In the genomic region with DNA sequence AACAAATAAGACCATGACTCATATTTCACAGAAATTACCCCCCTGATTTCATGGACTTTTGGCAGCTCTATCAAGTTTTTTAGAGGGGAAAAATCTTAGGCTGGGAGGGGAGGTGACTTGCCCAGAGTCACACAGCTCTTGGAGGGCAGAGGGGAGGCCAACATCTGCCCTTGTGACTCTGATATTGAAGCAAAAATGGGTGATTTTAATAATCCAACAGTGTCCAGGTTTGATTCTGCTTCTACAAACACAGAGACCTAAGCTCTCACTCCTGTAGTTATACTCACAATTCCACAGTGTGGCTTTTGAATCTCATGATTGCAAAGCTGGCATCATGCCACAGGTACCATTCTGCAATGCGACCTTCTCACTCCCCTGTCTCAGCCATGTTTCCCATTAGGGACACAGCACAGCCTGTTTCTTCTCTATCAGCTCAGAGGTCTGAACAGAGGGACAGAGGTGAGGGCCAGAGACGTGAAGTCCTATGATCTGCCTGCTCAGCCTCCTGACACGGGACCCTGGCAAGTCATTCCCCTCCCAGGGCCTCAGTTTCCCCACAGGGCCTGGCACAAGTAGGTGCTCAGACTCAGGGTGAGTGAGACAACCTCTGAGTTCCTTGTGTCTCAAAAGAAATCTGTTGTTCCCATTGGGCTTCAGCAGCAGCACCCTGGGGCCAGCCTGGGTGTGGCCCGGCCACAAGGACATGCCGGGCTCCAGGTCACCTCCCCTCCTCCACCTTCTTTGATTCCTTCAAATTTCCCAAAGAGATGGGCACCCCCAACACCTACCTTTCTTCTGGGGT, we compare ENCODE assay signal across 8 cellular contexts. TPM values are rescaled to one million over a fixed set of nuclear protein-coding genes. Genes with fewer than 3 reads are reported as not detected.
DNase-seq lines count a peak whose midpoint lies in the region; ATAC-seq, FAIRE-seq and TF ChIP-seq lines count a peak whose summit lies in the region.

No MANE protein-coding gene starts in this region.

- 0% methylated on average over 2 of the region's 5 CpGs for whole genome bisulfite sequencing in HepG2 (ENCODE audit: low lambda C conversion rate)
- 16% methylated on average over 5 of the region's 5 CpGs for WGBS in thyroid gland, 2 donors

- peak overlapping the region; percentile 97 for H3K4me3 Mint-ChIP-seq in MCF 10A (ENCODE audit: unreplicated experiment)

- ATAC-seq in HepG2 (peak; percentile 33), GM18858 (IDR thresholded peaks at IDR 0.05; ENCODE audit: unreplicated experiment) (no peak), HG03469 (IDR thresholded peaks at IDR 0.05; ENCODE audit: unreplicated experiment) (no peak)

- POLR2A ChIA-PET in MCF 10A (lab: Yijun Ruan, JAX) = interaction anchor here (0.8 to 2.6 kb wide), 15 partner anchors 12 to 243 kb away, joined by 3 to 7 read pairs (median 3); a partner anchor contains a TSS
- POLR2A ChIA-PET in HepG2 (lab: Yijun Ruan, JAX) = interaction anchor here (0.9 to 6.1 kb wide), 11 partner anchors 13 to 266 kb away, joined by 3 to 102 read pairs (median 5); a partner anchor contains a TSS

- intact Hi-C loops in MCF 10A (cut with micrococcal nuclease) = loop anchor here (1.0 to 5.0 kb wide), 2 partner anchors 41 to 93 kb away; no protein-coding TSS in a partner anchor
- intact Hi-C loops in HepG2 (cut with micrococcal nuclease; ENCODE audit: unreplicated experiment) = loop anchor here (2.0 to 5.0 kb wide), 2 partner anchors 36 to 38 kb away; a partner anchor contains a TSS
- intact Hi-C loops in thyroid gland (cut with DNase I) = loop anchor here (5.0 kb wide), 1 partner anchor 49 kb away; no protein-coding TSS in a partner anchor

- H3K79me2 ChIP-seq in HepG2 (ENCODE audit: insufficient read depth, low read length) = peaks cover 48% of the 10 kb centered on the region

- H3K36me3 Mint-ChIP-seq in MCF 10A (ENCODE audit: insufficient read depth, unreplicated experiment) = peaks cover 33% of the 10 kb centered on the region

- DNase-seq in GM12892 (ENCODE audit: insufficient read length) = no peak
- DNase-seq in MG63 = no peak
- DNase-seq in MCF 10A (ENCODE audit: unreplicated experiment) = peak; percentile 13
- no peak for DNase-seq in HepG2 (ENCODE audit: low spot score)
- peak; percentile 50 to 52 for DNase-seq in thyroid gland
- DNase-seq in HK-2 (ENCODE audit: unreplicated experiment) = no peak

- H3K27me3 Mint-ChIP-seq in MCF 10A (ENCODE audit: insufficient read depth, unreplicated experiment) = no peaks in the 10 kb centered on the region

- FAIRE-seq in GM12892 (lab: Jason Lieb, UNC) = peak; percentile 79
- peak; percentile 75 for FAIRE-seq in HepG2 (lab: Jason Lieb, UNC)

- TF ChIP-seq EP300 in HepG2 (IDR thresholded peaks at IDR 0.05; ENCODE audit: low read depth in 2 of 2, low read length in 2 of 2) (no peak), HepG2 (CRISPR knock-in tag; IDR thresholded peaks at IDR 0.05; ENCODE audit: borderline replicate concordance) (no peak)

- TF ChIP-seq CTCF in MCF 10A (IDR thresholded peaks at IDR 0.05; ENCODE audit: unreplicated experiment) = no peak
- no peak for TF ChIP-seq CTCF in HepG2 (CRISPR knock-in tag; IDR thresholded peaks at IDR 0.05)
- no peak for TF ChIP-seq CTCF in thyroid gland (IDR thresholded peaks at IDR 0.05)

- H3K4me1 ChIP-seq in HepG2 (ENCODE audit: insufficient read depth, low read length) = peaks cover 53% of the 10 kb centered on the region
- H3K4me1 ChIP-seq in thyroid gland = peaks cover 24 to 30% of the 10 kb centered on the region in 2 donors

- TF ChIP-seq POLR2A in GM12892 (IDR thresholded peaks at IDR 0.05; ENCODE audit: low read depth, low read length) = no peak
- no peak for TF ChIP-seq POLR2A in HepG2 (IDR thresholded peaks at IDR 0.05; ENCODE audit: insufficient read depth in 1 of 2, low read depth in 2 of 2, low read length in 2 of 2)
- no peak for TF ChIP-seq POLR2A in thyroid gland (IDR thresholded peaks at IDR 0.05)

- H3K36me3 ChIP-seq in MG63 = peaks cover 35% of the 10 kb centered on the region
- peaks cover 5 to 18% of the 10 kb centered on the region in 2 experiments; a peak in 3 of 5 replicates for H3K36me3 ChIP-seq in HepG2 (replicated peaks in 1 of 2; ENCODE audit: control insufficient read depth in 1 of 2, insufficient read depth in 2 of 2, low read length in 2 of 2)
- no peaks in the 10 kb centered on the region for H3K36me3 ChIP-seq in thyroid gland

- no peak for TF ChIP-seq RAD21 in HepG2 (CRISPR knock-in tag; IDR thresholded peaks at IDR 0.05)

- H3K27ac Mint-ChIP-seq in MCF 10A (ENCODE audit: low read depth, unreplicated experiment) = peak overlapping the region; percentile 97

- H2AFZ ChIP-seq in HepG2 (ENCODE audit: low read length) = no peak overlapping the region

- H3K9ac ChIP-seq in HepG2 (ENCODE audit: insufficient read depth, low read depth, low read length) = peak overlapping the region; percentile 78

- H3K4me3 ChIP-seq in MG63 = peak overlapping the region; percentile 65
- peak overlapping the region; percentile 71 to 94 (median 81) for H3K4me3 ChIP-seq in HepG2 (replicated peaks in 1 of 3; ENCODE audit: insufficient read depth in 1 of 3, low read depth in 2 of 3, low read length in 3 of 3)
- peak overlapping the region; percentile 16 to 45 (median 40) for H3K4me3 ChIP-seq in thyroid gland (replicated peaks in 1 of 3)

- peak overlapping the region; percentile 94 for H3K4me2 ChIP-seq in HepG2 (ENCODE audit: low read depth, low read length)

- H3K27ac ChIP-seq in HepG2 (ENCODE audit: extremely low read length, insufficient read depth, low read length) (peak overlapping the region; percentile 73), thyroid gland (peak overlapping the region; percentile 65 to 92 (median 81))

- H3K9me3 ChIP-seq in MG63 = no peaks in the 10 kb centered on the region
- no peaks in the 10 kb centered on the region for H3K9me3 ChIP-seq in HepG2 (ENCODE audit: low read length)
- H3K9me3 ChIP-seq in thyroid gland = no peaks in the 10 kb centered on the region

- peaks cover 28% of the 10 kb centered on the region for H3K4me1 Mint-ChIP-seq in MCF 10A (ENCODE audit: insufficient read depth, unreplicated experiment)

- H4K20me1 ChIP-seq in HepG2 (ENCODE audit: insufficient read depth, low read length) = 0 out of 2 replicates have a peak, but pooled peaks cover 4% of the 10 kb centered on the region

- in situ Hi-C loops in HepG2 (cut with HindIII; ENCODE audit: extremely low pct_ligation_motif_present, low pct_unique_long_range_greater_than_20kb) = loop anchor here (10.0 kb wide), 1 partner anchor 46 kb away; no protein-coding TSS in a partner anchor

- peaks cover 16% of the 10 kb centered on the region for H3K9me3 Mint-ChIP-seq in MCF 10A (ENCODE audit: unreplicated experiment)

- BruUV-seq in MCF 10A (replicated peaks; lab: Mats Ljungman, UMichigan) (TSS peak; percentile 54), HepG2 (replicated peaks; lab: Mats Ljungman, UMichigan) (TSS peak; percentile 44)

- H3K27me3 ChIP-seq in MG63 = no peaks in the 10 kb centered on the region
- no peaks in the 10 kb centered on the region; a peak in 1 of 5 replicates for H3K27me3 ChIP-seq in HepG2 (ENCODE audit: control insufficient read depth in 1 of 2, insufficient read depth in 2 of 2, low read length in 2 of 2)
- no peaks in the 10 kb centered on the region for H3K27me3 ChIP-seq in thyroid gland

- CTCF ChIA-PET in MCF 10A (lab: Yijun Ruan, JAX) (interaction anchor here (0.6 to 4.4 kb wide), 24 partner anchors 10 to 612 kb away, joined by 3 to 25 read pairs (median 4); a partner anchor contains a TSS), HepG2 (lab: Yijun Ruan, JAX; ENCODE audit: low intra/inter-chr PET ratio, low total read pairs) (interaction anchor here (1.3 to 1.4 kb wide), 2 partner anchors 17 to 44 kb away, joined by 3 to 4 read pairs; no protein-coding TSS in a partner anchor)

RNA-seq across cellular contexts. Expression of a gene that starts 0.8 kb away (rescaled TPM):
- 61.7 TPM for polyA plus RNA-seq in GM12892 (2012; ENCODE audit: missing spikeins)
- total RNA-seq in MG63 (2014; rRNA removed; shearing (Covaris generic); ENCODE audit: low replicate concordance) = 43.4 and 57.9 TPM in 2 replicates
- total RNA-seq in MCF 10A (2022) (16.0 and 38.7 TPM in 2 replicates), HepG2 (2016; rRNA removed; fragmentation: Illumina TruSeq; extraction: Trizol) (28.7 and 34.3 TPM in 2 replicates), thyroid gland (10 to 100 TPM; 31.1 to 45.6 (median 35.6) TPM)
- 2.5 and 3.6 TPM in 2 replicates for total RNA-seq in HepG2 (2016; cell fraction: cytosol; rRNA removed; fragmentation: Illumina TruSeq; extraction: Trizol; ENCODE audit: low read depth)
- 27.0 and 29.3 TPM in 2 replicates for total RNA-seq in HepG2 (2016; cell fraction: insoluble cytoplasmic fraction; rRNA removed; fragmentation: Illumina TruSeq; extraction: Trizol)
- total RNA-seq in HepG2 (2016; cell fraction: membrane; rRNA removed; fragmentation: Illumina TruSeq; extraction: Trizol) = 8.2 and 9.0 TPM in 2 replicates
- total RNA-seq in HepG2 (2016; cell fraction: nucleus; rRNA removed; fragmentation: Illumina TruSeq; extraction: Trizol) = 16.8 and 21.4 TPM in 2 replicates
- polyA plus RNA-seq in HepG2 (2011; rRNA removed) = 51.2 and 94.4 TPM in 2 replicates
- polyA plus RNA-seq in HepG2 (2011; cell fraction: cytosol; rRNA removed) = 53.4 and 72.6 TPM in 2 replicates
- polyA plus RNA-seq in HepG2 (2011; cell fraction: nucleus; rRNA removed) = 195 and 245 TPM in 2 replicates
- polyA plus RNA-seq in HepG2 (2012) = 58.3 and 88.7 TPM in 2 replicates
- 1.8 TPM in 2 replicates for polyA plus RNA-seq in HepG2 (2016; cell fraction: cytosol; fragmentation: Illumina TruSeq; extraction: Trizol; ENCODE audit: low read depth)
- polyA plus RNA-seq in HepG2 (2016; cell fraction: insoluble cytoplasmic fraction; fragmentation: Illumina TruSeq; extraction: Trizol; ENCODE audit: low read depth) = 20.2 and 26.3 TPM in 2 replicates
- 4.4 and 5.1 TPM in 2 replicates for polyA plus RNA-seq in HepG2 (2016; cell fraction: membrane; fragmentation: Illumina TruSeq; extraction: Trizol; ENCODE audit: low read depth)
- polyA plus RNA-seq in HepG2 (2016; cell fraction: nucleus; fragmentation: Illumina TruSeq; extraction: Trizol; ENCODE audit: insufficient read depth, low read depth) = 31.6 and 34.2 TPM in 2 replicates
- polyA minus RNA-seq in HepG2 (2011; rRNA and poly(A)+ RNA removed; ENCODE audit: low replicate concordance) = 34.5 and 120 TPM in 2 replicates
- 39.4 and 67.2 TPM in 2 replicates for polyA minus RNA-seq in HepG2 (2011; cell fraction: cytosol; rRNA and poly(A)+ RNA removed)
- 44.7 and 77.3 TPM in 2 replicates for polyA minus RNA-seq in HepG2 (2011; cell fraction: nucleus; rRNA and poly(A)+ RNA removed)

RNA-seq across cellular contexts. Expression of a gene that starts 14.4 kb away (rescaled TPM):
- 69.3 TPM for polyA plus RNA-seq in GM12892 (2012; ENCODE audit: missing spikeins)
- 0.49 and 2.4 TPM in 2 replicates for total RNA-seq in MG63 (2014; rRNA removed; shearing (Covaris generic); ENCODE audit: low replicate concordance)
- total RNA-seq in MCF 10A (2022) = 0.14 and 0.69 TPM in 2 replicates
- 11.2 and 20.3 TPM in 2 replicates for total RNA-seq in HepG2 (2016; rRNA removed; fragmentation: Illumina TruSeq; extraction: Trizol)
- total RNA-seq in HepG2 (2016; cell fraction: cytosol; rRNA removed; fragmentation: Illumina TruSeq; extraction: Trizol; ENCODE audit: low read depth) = 2.3 and 2.8 TPM in 2 replicates
- total RNA-seq in HepG2 (2016; cell fraction: insoluble cytoplasmic fraction; rRNA removed; fragmentation: Illumina TruSeq; extraction: Trizol) = 10.1 and 20.9 TPM in 2 replicates
- 3.2 and 3.4 TPM in 2 replicates for total RNA-seq in HepG2 (2016; cell fraction: membrane; rRNA removed; fragmentation: Illumina TruSeq; extraction: Trizol)
- 19.4 and 20.3 TPM in 2 replicates for total RNA-seq in HepG2 (2016; cell fraction: nucleus; rRNA removed; fragmentation: Illumina TruSeq; extraction: Trizol)
- polyA plus RNA-seq in HepG2 (2011; rRNA removed) = 75.0 and 124 TPM in 2 replicates
- 57.2 and 84.6 TPM in 2 replicates for polyA plus RNA-seq in HepG2 (2011; cell fraction: cytosol; rRNA removed)
- polyA plus RNA-seq in HepG2 (2011; cell fraction: nucleus; rRNA removed) = 110 and 144 TPM in 2 replicates
- polyA plus RNA-seq in HepG2 (2012) = 126 and 159 TPM in 2 replicates
- polyA plus RNA-seq in HepG2 (2016; cell fraction: cytosol; fragmentation: Illumina TruSeq; extraction: Trizol; ENCODE audit: low read depth) = 2.5 and 2.9 TPM in 2 replicates
- 12.0 and 13.0 TPM in 2 replicates for polyA plus RNA-seq in HepG2 (2016; cell fraction: insoluble cytoplasmic fraction; fragmentation: Illumina TruSeq; extraction: Trizol; ENCODE audit: low read depth)
- polyA plus RNA-seq in HepG2 (2016; cell fraction: membrane; fragmentation: Illumina TruSeq; extraction: Trizol; ENCODE audit: low read depth) = 3.3 and 3.8 TPM in 2 replicates
- 37.3 and 42.3 TPM in 2 replicates for polyA plus RNA-seq in HepG2 (2016; cell fraction: nucleus; fragmentation: Illumina TruSeq; extraction: Trizol; ENCODE audit: insufficient read depth, low read depth)
- polyA minus RNA-seq in HepG2 (2011; rRNA and poly(A)+ RNA removed; ENCODE audit: low replicate concordance) = 2.0 and 61.9 TPM in 2 replicates
- 61.5 and 88.3 TPM in 2 replicates for polyA minus RNA-seq in HepG2 (2011; cell fraction: cytosol; rRNA and poly(A)+ RNA removed)
- 34.2 and 54.7 TPM in 2 replicates for polyA minus RNA-seq in HepG2 (2011; cell fraction: nucleus; rRNA and poly(A)+ RNA removed)
- total RNA-seq in thyroid gland = 10 to 100 TPM in 3 of 4 donors, 1 to 10 TPM in 1; 6.7 to 16.8 (median 11.0) TPM

RNA-seq across cellular contexts. Expression of a gene that starts 36.9 kb away (rescaled TPM):
- 1.5 TPM for polyA plus RNA-seq in GM12892 (2012; ENCODE audit: missing spikeins)
- not detected in 2 replicates for total RNA-seq in MG63 (2014; rRNA removed; shearing (Covaris generic); ENCODE audit: low replicate concordance)
- total RNA-seq in MCF 10A (2022) (not detected in 2 replicates), HepG2 (2016; rRNA removed; fragmentation: Illumina TruSeq; extraction: Trizol) (0.45 and 0.77 TPM in 2 replicates), thyroid gland (10 to 100 TPM in 1 of 4 donors, 1 to 10 TPM in 2, not detected in 1; 5.8 to 16.1 (median 7.5) TPM)
- not detected in 2 replicates for total RNA-seq in HepG2 (2016; cell fraction: cytosol; rRNA removed; fragmentation: Illumina TruSeq; extraction: Trizol; ENCODE audit: low read depth)
- total RNA-seq in HepG2 (2016; cell fraction: insoluble cytoplasmic fraction; rRNA removed; fragmentation: Illumina TruSeq; extraction: Trizol) = 0.54 and 0.76 TPM in 2 replicates
- total RNA-seq in HepG2 (2016; cell fraction: membrane; rRNA removed; fragmentation: Illumina TruSeq; extraction: Trizol) = 0.15 and 0.45 TPM in 2 replicates
- 0.78 and 0.91 TPM in 2 replicates for total RNA-seq in HepG2 (2016; cell fraction: nucleus; rRNA removed; fragmentation: Illumina TruSeq; extraction: Trizol)
- polyA plus RNA-seq in HepG2 (2011; rRNA removed) = 2.8 and 4.9 TPM in 2 replicates
- 1.8 and 3.0 TPM in 2 replicates for polyA plus RNA-seq in HepG2 (2011; cell fraction: cytosol; rRNA removed)
- 5.6 and 9.1 TPM in 2 replicates for polyA plus RNA-seq in HepG2 (2011; cell fraction: nucleus; rRNA removed)
- polyA plus RNA-seq in HepG2 (2012) = 3.2 and 7.5 TPM in 2 replicates
- 0.06 and 0.10 TPM in 2 replicates for polyA plus RNA-seq in HepG2 (2016; cell fraction: cytosol; fragmentation: Illumina TruSeq; extraction: Trizol; ENCODE audit: low read depth)
- 0.57 and 0.62 TPM in 2 replicates for polyA plus RNA-seq in HepG2 (2016; cell fraction: insoluble cytoplasmic fraction; fragmentation: Illumina TruSeq; extraction: Trizol; ENCODE audit: low read depth)
- polyA plus RNA-seq in HepG2 (2016; cell fraction: membrane; fragmentation: Illumina TruSeq; extraction: Trizol; ENCODE audit: low read depth) = 0.11 and 0.16 TPM in 2 replicates
- 0.96 and 1.2 TPM in 2 replicates for polyA plus RNA-seq in HepG2 (2016; cell fraction: nucleus; fragmentation: Illumina TruSeq; extraction: Trizol; ENCODE audit: insufficient read depth, low read depth)
- 1.5 TPM in 1 of 2 replicates, not detected in the other for polyA minus RNA-seq in HepG2 (2011; rRNA and poly(A)+ RNA removed; ENCODE audit: low replicate concordance)
- polyA minus RNA-seq in HepG2 (2011; cell fraction: cytosol; rRNA and poly(A)+ RNA removed) = 0.70 and 1.5 TPM in 2 replicates
- polyA minus RNA-seq in HepG2 (2011; cell fraction: nucleus; rRNA and poly(A)+ RNA removed) = 0.90 and 2.7 TPM in 2 replicates

Comparison
In these comparisons a context has a peak if more than half of its experiments do, and no peak if none do; other contexts are left out.
1. DNase-seq: peak in MCF 10A (single experiment) and thyroid gland (2 of 2); none in GM12892 (single experiment), MG63 (single experiment), HepG2 (single experiment) and HK-2 (single experiment).
2. Peak in every context shown above with its lines, with median percentiles within 50 percentile points of each other: H3K4me3 ChIP-seq.